8 cellular contexts compared by ENCODE assay signal in genomic region chr20:33995053-33995816, GRCh38. TPM values are rescaled to one million over a fixed set of nuclear protein-coding genes. Genes with fewer than 3 reads are reported as not detected.
A peak's percentile ranks its signal among the peaks of the same experiment; 100 is the strongest.
DNase-seq lines count a peak whose midpoint lies in the region; ATAC-seq and TF ChIP-seq lines count a peak whose summit lies in the region.

No MANE protein-coding gene starts in this region.

- TF ChIP-seq CTCF in DND-41 (IDR thresholded peaks at IDR 0.05; ENCODE audit: borderline replicate concordance, extremely low read depth, low read length, poor library complexity, severe bottlenecking), result no peak

- H3K79me2 ChIP-seq in DND-41 (ENCODE audit: insufficient read depth, low read length), result peaks cover 79% of the 10 kb centered on the region

- peaks cover 57% of the 10 kb centered on the region for H4K20me1 ChIP-seq in DND-41 (ENCODE audit: insufficient read depth, low read length)

- H3K27ac ChIP-seq in DND-41 (ENCODE audit: low read length) (peak overlapping the region; percentile 91), caudate nucleus (ENCODE audit: low read depth, low read length) (no peak overlapping the region)

- peak overlapping the region; percentile 55 to 73 for H3K4me3 ChIP-seq in DND-41 (ENCODE audit: low read depth in 1 of 2, low read length in 2 of 2)

- no peaks in the 10 kb centered on the region for H3K9me3 ChIP-seq in DND-41 (ENCODE audit: insufficient read depth, low read length, severe bottlenecking)

- H3K27me3 Mint-ChIP-seq in central memory CD8-positive, alpha-beta T cell, result no peaks in the 10 kb centered on the region

- H3K27me3 ChIP-seq in DND-41 (ENCODE audit: insufficient read depth, low read length, poor library complexity), result no peaks in the 10 kb centered on the region

- H3K36me3 Mint-ChIP-seq in central memory CD8-positive, alpha-beta T cell (ENCODE audit: insufficient read depth), result peaks cover 22% of the 10 kb centered on the region

- peaks cover 66% of the 10 kb centered on the region for H3K4me1 ChIP-seq in DND-41 (ENCODE audit: insufficient read depth, low read length)

- H3K9ac ChIP-seq in DND-41 (ENCODE audit: low read depth, low read length), result peak overlapping the region; percentile 74

- H3K4me3 Mint-ChIP-seq in central memory CD8-positive, alpha-beta T cell, result peak overlapping the region; percentile 91

- H3K36me3 ChIP-seq in DND-41 (ENCODE audit: insufficient read depth, low read length), result no peaks in the 10 kb centered on the region; the same call in none of the 2 replicates

- no peak overlapping the region for H2AFZ ChIP-seq in DND-41 (ENCODE audit: low read depth, low read length)

- ATAC-seq in DND-41 (ENCODE audit: insufficient read depth, low read depth), result no peak
- no peak for ATAC-seq in central memory CD8-positive, alpha-beta T cell (replicated peaks; ENCODE audit: extremely low read depth, poor library complexity, severe bottlenecking)
- no peak for ATAC-seq in HG02571 (IDR thresholded peaks at IDR 0.05; ENCODE audit: unreplicated experiment)
- ATAC-seq in GM21825 (IDR thresholded peaks at IDR 0.05; ENCODE audit: unreplicated experiment), result no peak

- DNase-seq in DND-41, result no peak
- DNase-seq in MV-4-11 (lab: John Stamatoyannopoulos, UW), result peak; percentile 47
- DNase-seq in central memory CD8-positive, alpha-beta T cell (ENCODE audit: low spot score in 2 of 2), result no peak
- DNase-seq in myocyte (ENCODE audit: low read depth), result peak; percentile 37
- DNase-seq in H4 (ENCODE audit: low spot score), result no peak
- DNase-seq in caudate nucleus (lab: John Stamatoyannopoulos, UW), result no peak

- peak overlapping the region; percentile 94 for H3K27ac Mint-ChIP-seq in central memory CD8-positive, alpha-beta T cell (ENCODE audit: low read depth)

- H3K9me3 Mint-ChIP-seq in central memory CD8-positive, alpha-beta T cell, result no peaks in the 10 kb centered on the region

- H3K4me1 Mint-ChIP-seq in central memory CD8-positive, alpha-beta T cell, result peaks cover 74% of the 10 kb centered on the region

- H3K4me2 ChIP-seq in DND-41 (ENCODE audit: insufficient read depth, low read length), result peak overlapping the region; percentile 78

RNA-seq across cellular contexts. Expression of gene RALY, which starts 1.5 kb away (rescaled TPM):
- 109 and 136 TPM in 2 replicates for total RNA-seq in myocyte
- polyA plus RNA-seq in myocyte (2012), result 124 TPM
- 77.6 and 92.6 TPM in 2 replicates for total RNA-seq in H4 (2014; rRNA removed; shearing (Covaris generic))

Comparison
In these comparisons a context has a peak if more than half of its experiments do, and no peak if none do; other contexts are left out.
1. DNase-seq: peak in MV-4-11 (single experiment) and myocyte (single experiment); none in DND-41 (single experiment), central memory CD8-positive, alpha-beta T cell (0 of 2), H4 (single experiment) and caudate nucleus (0 of 61).